Comparison of ENCODE assay signal across 25 cellular contexts in genomic region chr3:17138246-17139039, GRCh38.
"Had no signal": no experiment of that assay in that cellular context is flagged by ENCODE, and none has a peak within 500 bp of the region (broad histone marks: within the 10 kb centered on the region; RNA-seq: fewer than 3 reads in every experiment).

No MANE protein-coding gene starts in this region.

- H3K4me3 ChIP-seq: adrenal gland, body of pancreas, pancreas, prostate gland, sigmoid colon, smooth muscle cell, stomach, thyroid gland, upper lobe of left lung had no signal

- DNase-seq: activated CD4-positive, alpha-beta memory T cell treated with anti-CD3 and anti-CD28 coated beads for 36 hours; activated CD4-positive, alpha-beta T cell treated with anti-CD3 and anti-CD28 coated beads, Interleukin-2, amount 10 ng/mL, durations not matched to agents 24 days and 14 days; activated CD4-positive, CD25-positive, alpha-beta regulatory T cell treated with anti-CD3 and anti-CD28 coated beads, Interleukin-2, amount 50 U/mL, for 72 hours; activated naive CD4-positive, alpha-beta T cell; activated naive CD8-positive, alpha-beta T cell treated with anti-CD3 and anti-CD28 coated beads for 36 hours; activated T-cell treated with anti-CD3 and anti-CD28 coated beads, Interleukin-2, amount 50 U/mL, for 4 hours; aorta; body of pancreas; foreskin fibroblast; head of caudate nucleus; hippocampal formation; left cardiac atrium; left ventricle myocardium superior; retina; sigmoid colon; stimulated activated CD4-positive, alpha-beta T cell treated with anti-CD3 and anti-CD28 coated beads, Interleukin-1b, Interleukin-23, amount 100 ng/mL, for 48 hours; stimulated activated CD4-positive, alpha-beta T cell treated with anti-CD3 and anti-CD28 coated beads, Interleukin-4, amount 100 ng/mL, for 4 hours; stimulated activated CD8-positive, alpha-beta memory T cell treated with anti-CD3 and anti-CD28 coated beads, Interleukin-4, amount 100 ng/mL, for 48 hours; stomach; thyroid gland; upper lobe of left lung had no signal

- H3K36me3 ChIP-seq: adrenal gland, pancreas, prostate gland, sigmoid colon, stomach, thyroid gland, upper lobe of left lung had no signal

- H3K27ac ChIP-seq: adrenal gland, body of pancreas, pancreas, prostate gland, sigmoid colon, stomach, thyroid gland, upper lobe of left lung had no signal

- H3K9me3 ChIP-seq: adrenal gland, body of pancreas, pancreas, prostate gland, sigmoid colon, thyroid gland, upper lobe of left lung had no signal

- H3K27me3 ChIP-seq: adrenal gland, body of pancreas, pancreas, sigmoid colon, stomach, thyroid gland, upper lobe of left lung had no signal
